ENCODE assay signal across 7 cellular contexts in genomic region chr1:113388621-113389355, GRCh38. TPM values are rescaled to one million over a fixed set of nuclear protein-coding genes. Genes with fewer than 3 reads are reported as not detected.
DNase-seq lines count a peak whose midpoint lies in the region; ATAC-seq, FAIRE-seq and TF ChIP-seq lines count a peak whose summit lies in the region.

No MANE protein-coding gene starts in this region.

- no peak overlapping the region for H3K4ac ChIP-seq in mesendoderm (ENCODE audit: low read depth, low read length)

- CTCF ChIA-PET in K562 (lab: Yijun Ruan, JAX; ENCODE audit: low intra/inter-chr PET ratio), result no interaction called here

- DNase-seq in GM12864 (ENCODE audit: low read depth) (no peak), NCI-H226 (peak; percentile 65), K562 (ENCODE audit: extremely low read depth in 1 of 4, low spot score in 3 of 4) (peak; percentile 19 to 74 (median 40)), mesendoderm (peak; percentile 46), DMS114 treated with DMSO at 0.1 percent for 48 hours (lab: John Stamatoyannopoulos, UW; ENCODE audit: unreplicated experiment) (no peak), middle frontal gyrus (ENCODE audit: extremely low spot score, low spot score) (no peak)

- 8% methylated on average over 8 of the region's 8 CpGs for WGBS in K562 (ENCODE audit: insufficient coverage, low coverage, missing lambda C conversion rate)
- WGBS in mesendoderm (ENCODE audit: extremely low coverage, insufficient coverage, low lambda C conversion rate), result no CpG with 5 or more reads among the region's 8 CpGs

- H3K79me2 ChIP-seq in K562 (ENCODE audit: control insufficient read depth, insufficient read depth, low read length), result 0 out of 3 replicates have a peak, but pooled peaks cover 3% of the 10 kb centered on the region
- H3K79me2 ChIP-seq in mesendoderm (ENCODE audit: control insufficient read depth, insufficient read depth, low read length), result peaks cover 8% of the 10 kb centered on the region

- peaks cover 8% of the 10 kb centered on the region for H4K20me1 ChIP-seq in K562 (replicated peaks; ENCODE audit: control insufficient read depth, insufficient read depth, low read length)

- in situ Hi-C loops in K562 (cut with MboI), result no loop called here

- no peak overlapping the region for H4K5ac ChIP-seq in mesendoderm (ENCODE audit: low read length)

- FAIRE-seq in K562 (lab: Jason Lieb, UNC), result no peak

- peaks cover 17 to 23% of the 10 kb centered on the region in 2 experiments; a peak in 4 of 5 replicates for H3K4me1 ChIP-seq in K562 (replicated peaks in 1 of 2; ENCODE audit: control insufficient read depth in 2 of 2, insufficient read depth in 2 of 2, low read length in 2 of 2)
- peaks cover 2% of the 10 kb centered on the region for H3K4me1 ChIP-seq in mesendoderm (ENCODE audit: control insufficient read depth, low read depth, low read length)

- peaks cover 6 to 13% of the 10 kb centered on the region in 2 experiments; a peak in 4 of 5 replicates for H3K27me3 ChIP-seq in K562 (ENCODE audit: control insufficient read depth in 2 of 2, insufficient read depth in 2 of 2, low read length in 2 of 2)
- H3K27me3 ChIP-seq in mesendoderm (ENCODE audit: insufficient read depth, low read length, poor library complexity), result no peaks in the 10 kb centered on the region

- no peak overlapping the region for H3K18ac ChIP-seq in mesendoderm (ENCODE audit: low read length)

- peak overlapping the region; percentile 20 for H3K23ac ChIP-seq in mesendoderm (ENCODE audit: low read length)

- H3K9ac ChIP-seq in K562 (ENCODE audit: insufficient read depth in 1 of 2, low read depth in 2 of 2, low read length in 2 of 2), result peak overlapping the region in 1 of 2 experiments; percentile 21; a peak in 1 of 4 replicates
- H3K9ac ChIP-seq in mesendoderm (ENCODE audit: low read length), result peak overlapping the region; percentile 76

- H2AK5ac ChIP-seq in mesendoderm (ENCODE audit: low read length), result no peak overlapping the region

- TF ChIP-seq EP300 in K562 (IDR thresholded peaks at IDR 0.05; ENCODE audit: low read length), result peak; percentile 29; the same call in 1 of the 2 replicates

- H3K27ac ChIP-seq in K562 (ENCODE audit: extremely low read depth, low read depth, low read length) (no peak overlapping the region), mesendoderm (ENCODE audit: low read depth, low read length) (no peak overlapping the region)

- peak overlapping the region; percentile 66 for H3K56ac ChIP-seq in mesendoderm (ENCODE audit: low read length)

- no peak overlapping the region for H2BK120ac ChIP-seq in mesendoderm (ENCODE audit: low read depth, low read length)

- H3K4me2 ChIP-seq in K562 (ENCODE audit: insufficient read depth, low read length) (peak overlapping the region; percentile 87), mesendoderm (ENCODE audit: low read length) (peak overlapping the region; percentile 74)

- H2BK15ac ChIP-seq in mesendoderm (replicated peaks; ENCODE audit: low read depth), result no peak overlapping the region

- no peak overlapping the region for H4K8ac ChIP-seq in mesendoderm (ENCODE audit: low read depth, low read length)

- H3K4me3 ChIP-seq in GM12864 (ENCODE audit: low read depth, low read length) (peak overlapping the region; percentile 61; the same call in 1 of the 2 replicates), K562 (peak overlapping the region; percentile 55; the same call in 1 of the 2 replicates), mesendoderm (ENCODE audit: low read length) (no peak overlapping the region)

- BruUV-seq in K562 (replicated peaks; lab: Mats Ljungman, UMichigan), result no TSS peak

- no peak for TF ChIP-seq CTCF in GM12864 (IDR thresholded peaks at IDR 0.05; ENCODE audit: low read depth, low read length, missing control alignments)
- TF ChIP-seq CTCF in K562 (IDR thresholded peaks at IDR 0.05 in 2 of 3, conservative IDR thresholded peaks at IDR 0.05 in 1 of 3; ENCODE audit: insufficient read depth in 2 of 3, low read depth in 1 of 3, low read length in 3 of 3), result peak in 2 of 3 experiments; percentile 11 to 37; a peak in 1 of 6 replicates

- intact Hi-C loops in K562 (cut with micrococcal nuclease), result no loop called here

- TF ChIP-seq POLR2A in K562 (conservative IDR thresholded peaks at IDR 0.05), result no peak

- POLR2A ChIA-PET in K562 (lab: Yijun Ruan, JAX), result interaction anchor here (1.0 to 1.6 kb wide), 2 partner anchors 9 to 247 kb away, joined by 3 read pairs; no protein-coding TSS in a partner anchor

- ATAC-seq in K562 (no peak), GM19395 (IDR thresholded peaks at IDR 0.05; ENCODE audit: unreplicated experiment) (no peak)

- H3K36me3 ChIP-seq in K562 (ENCODE audit: control insufficient read depth, insufficient read depth, low read length), result no peaks in the 10 kb centered on the region
- H3K36me3 ChIP-seq in mesendoderm (ENCODE audit: control insufficient read depth, insufficient read depth, low read length), result no peaks in the 10 kb centered on the region

- TF ChIP-seq RAD21 in K562 (CRISPR knock-in tag; conservative IDR thresholded peaks at IDR 0.05 in 1 of 2, IDR thresholded peaks at IDR 0.05 in 1 of 2), result peak in 1 of 2 experiments; percentile 31; a peak in 1 of 4 replicates

- H3K9me3 ChIP-seq in K562 (replicated peaks; ENCODE audit: control insufficient read depth, insufficient read depth, low read depth, low read length), result no peaks in the 10 kb centered on the region

- no peaks in the 10 kb centered on the region for H3K9me1 ChIP-seq in K562 (ENCODE audit: control insufficient read depth, insufficient read depth, low read length)

- H2AFZ ChIP-seq in K562 (ENCODE audit: low read depth, low read length), result peak overlapping the region; percentile 91; the same call in 1 of the 2 replicates

- H3K79me1 ChIP-seq in mesendoderm (ENCODE audit: low read length), result peaks cover 2% of the 10 kb centered on the region

- no peak overlapping the region for H2BK5ac ChIP-seq in mesendoderm (ENCODE audit: low read length)

TF ChIP-seq in K562, 482 proteins besides CTCF, POLR2A, EP300 and RAD21 (continues in another document):
- TF ChIP-seq KLF1 (tag; IDR thresholded peaks at IDR 0.05) (no peak), STAT5A (IDR thresholded peaks at IDR 0.05; ENCODE audit: borderline replicate concordance, low read length) (peak; percentile 72), ZNF398 (CRISPR knock-in tag; IDR thresholded peaks at IDR 0.05) (no peak), CBX2 (IDR thresholded peaks at IDR 0.05; ENCODE audit: insufficient read depth, low read length, poor library complexity, severe bottlenecking) (no peak), NCOA6 (IDR thresholded peaks at IDR 0.05) (no peak), NRF1 (conservative IDR thresholded peaks at IDR 0.05 in 1 of 2, IDR thresholded peaks at IDR 0.05 in 1 of 2) (no peak), ZBTB7A (IDR thresholded peaks at IDR 0.05; ENCODE audit: borderline replicate concordance, control insufficient read depth, low read depth, low read length) (no peak), KAT8 (IDR thresholded peaks at IDR 0.05; ENCODE audit: low read depth) (no peak), ZBTB1 (CRISPR knock-in tag; IDR thresholded peaks at IDR 0.05; ENCODE audit: borderline replicate concordance, low read depth) (no peak), NELFE (IDR thresholded peaks at IDR 0.05; ENCODE audit: insufficient read depth, insufficient read length) (no peak), NR2F6 (CRISPR knock-in tag; IDR thresholded peaks at IDR 0.05) (no peak)
- TF ChIP-seq, protein P1, sequence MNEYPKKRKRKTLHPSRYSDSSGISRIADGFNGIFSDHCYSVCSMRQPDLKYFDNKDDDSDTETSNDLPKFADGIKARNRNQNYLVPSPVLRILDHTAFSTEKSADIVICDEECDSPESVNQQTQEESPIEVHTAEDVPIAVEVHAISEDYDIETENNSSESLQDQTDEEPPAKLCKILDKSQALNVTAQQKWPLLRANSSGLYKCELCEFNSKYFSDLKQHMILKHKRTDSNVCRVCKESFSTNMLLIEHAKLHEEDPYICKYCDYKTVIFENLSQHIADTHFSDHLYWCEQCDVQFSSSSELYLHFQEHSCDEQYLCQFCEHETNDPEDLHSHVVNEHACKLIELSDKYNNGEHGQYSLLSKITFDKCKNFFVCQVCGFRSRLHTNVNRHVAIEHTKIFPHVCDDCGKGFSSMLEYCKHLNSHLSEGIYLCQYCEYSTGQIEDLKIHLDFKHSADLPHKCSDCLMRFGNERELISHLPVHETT (CRISPR knock-in tag; conservative IDR thresholded peaks at IDR 0.05 in 1 of 2, IDR thresholded peaks at IDR 0.05 in 1 of 2), result no peak

RNA-seq across cellular contexts. Expression of gene MAGI3, which starts 1.5 kb away (rescaled TPM):
- total RNA-seq in K562 (2011; cell fraction: chromatin; rRNA removed; ENCODE audit: low replicate concordance), result 12.1 and 22.5 TPM in 2 replicates
- 4.5 and 6.1 TPM in 2 replicates for total RNA-seq in K562 (2011; cell fraction: nucleolus; rRNA removed)
- total RNA-seq in K562 (2011; cell fraction: nucleoplasm; rRNA removed), result 22.1 and 43.9 TPM in 2 replicates
- 3.7 and 4.7 TPM in 2 replicates for total RNA-seq in K562 (2014; rRNA removed)
- total RNA-seq in K562 (2014; rRNA removed; fragmentation: Illumina TruSeq; extraction: Trizol), result 5.5 and 6.3 TPM in 2 replicates
- total RNA-seq in K562 (2015; rRNA removed; fragmentation: Illumina TruSeq; extraction: Trizol), result 6.0 and 7.0 TPM in 2 replicates
- 6.1 and 6.5 TPM in 2 replicates for total RNA-seq in K562 (2021)
- polyA plus RNA-seq in K562 (2011; rRNA removed), result 8.6 and 9.1 TPM in 2 replicates
- 2.5 and 6.2 TPM in 2 replicates for polyA plus RNA-seq in K562 (2011; cell fraction: cytosol; rRNA removed)
- 9.3 and 11.5 TPM in 2 replicates for polyA plus RNA-seq in K562 (2011; cell fraction: nucleus; rRNA removed)
- 2.9 and 4.4 TPM in 2 replicates for polyA plus RNA-seq in K562 (2012)
- polyA plus RNA-seq in K562 (2014; fragmentation: Illumina TruSeq; extraction: Trizol), result 3.6 and 5.6 TPM in 2 replicates
- polyA plus RNA-seq in K562 (2014; fragmentation: Nextera tagmentation; extraction: Ambion mirVana), result 1 to 10 TPM; 1.0 to 1.2 TPM
- 3.3 and 3.9 TPM in 2 replicates for polyA plus RNA-seq in K562 (2014; rRNA removed)
- 20.0 and 33.6 TPM in 2 replicates for polyA minus RNA-seq in K562 (2011; rRNA and poly(A)+ RNA removed)
- polyA minus RNA-seq in K562 (2011; cell fraction: cytosol; rRNA and poly(A)+ RNA removed), result 5.6 and 6.2 TPM in 2 replicates
- 24.0 and 37.2 TPM in 2 replicates for polyA minus RNA-seq in K562 (2011; cell fraction: nucleus; rRNA and poly(A)+ RNA removed)
- polyA plus RNA-seq in mesendoderm (2013, experiment 1 of 2), result 4.2 TPM
- 4.6 TPM for polyA plus RNA-seq in mesendoderm (2013, experiment 2 of 2)

Comparison
In these comparisons a context has a peak if more than half of its experiments do, and no peak if none do; other contexts are left out.
1. DNase-seq: peak in NCI-H226 (single experiment), K562 (4 of 4) and mesendoderm (single experiment); none in GM12864 (single experiment), DMS114 treated with DMSO at 0.1 percent for 48 hours (single experiment) and middle frontal gyrus (single experiment).